8 cellular contexts compared by ENCODE assay signal in the genomic region with DNA sequence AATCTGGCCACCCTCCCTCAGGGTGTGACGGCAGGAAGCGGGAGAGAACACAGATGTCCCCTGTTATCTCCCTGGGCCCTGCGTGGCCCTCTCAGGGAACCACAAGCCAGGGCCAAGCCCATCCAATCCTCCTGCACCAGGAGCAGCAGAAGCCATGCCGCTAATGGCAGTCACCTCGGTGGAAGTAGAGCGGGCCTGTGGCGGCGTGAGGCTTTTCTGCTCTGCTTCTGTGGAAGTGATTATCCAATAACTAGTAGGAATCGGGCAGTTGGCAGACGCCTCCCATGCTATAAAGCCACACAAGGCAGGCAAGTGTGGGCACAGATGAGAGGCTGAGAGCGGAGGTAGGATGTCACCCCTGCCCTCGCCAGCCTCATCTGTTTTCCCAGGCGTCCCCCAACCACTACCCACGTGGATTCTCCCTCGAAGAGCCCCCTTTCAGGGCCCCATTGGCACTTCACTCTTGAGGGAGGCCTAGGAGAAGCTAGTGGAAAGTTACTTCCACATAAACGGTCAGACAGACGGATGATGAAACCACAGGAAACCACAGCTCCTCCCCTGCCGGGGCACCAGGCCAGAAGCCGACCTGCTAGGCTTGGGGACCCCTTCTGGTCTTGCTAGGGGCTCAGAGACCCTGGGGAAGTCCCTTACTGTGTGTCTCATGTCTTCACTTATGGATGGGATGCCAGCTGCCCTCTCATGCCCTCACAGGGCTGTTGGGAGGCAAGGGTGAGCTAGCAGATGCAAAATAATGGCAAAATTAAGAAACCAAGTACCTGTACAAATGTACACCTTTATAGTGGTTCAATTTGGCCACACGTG. TPM values are rescaled to one million over a fixed set of nuclear protein-coding genes. Genes with fewer than 3 reads are reported as not detected.
DNase-seq lines count a peak whose midpoint lies in the region; ATAC-seq and TF ChIP-seq lines count a peak whose summit lies in the region.

No MANE protein-coding gene starts in this region.

- ATAC-seq in GM19463 (IDR thresholded peaks at IDR 0.05; ENCODE audit: unreplicated experiment) (peak; percentile 57), thoracic aorta (ENCODE audit: insufficient number of reproducible peaks, low FRiP score, low read depth) (no peak)

- DNase-seq in BE2C (peak; percentile 18), HT-29 (ENCODE audit: low spot score) (peak; percentile 69), T-helper 22 cell (ENCODE audit: low read depth) (peak; percentile 70), breast epithelium (ENCODE audit: low spot score in 2 of 2) (no peak), lung microvascular endothelial cell (ENCODE audit: low read depth in 2 of 2) (peak; percentile 78 to 82), thoracic aorta (ENCODE audit: low spot score) (no peak), occipital lobe (lab: John Stamatoyannopoulos, UW) (no peak)

- H3K9me3 ChIP-seq in BE2C = no peaks in the 10 kb centered on the region
- no peaks in the 10 kb centered on the region for H3K9me3 ChIP-seq in breast epithelium
- no peaks in the 10 kb centered on the region for H3K9me3 ChIP-seq in thoracic aorta

- H3K27me3 ChIP-seq in BE2C (no peaks in the 10 kb centered on the region), breast epithelium (peaks cover 0 to 12% of the 10 kb centered on the region in 2 donors), thoracic aorta (replicated peaks; ENCODE audit: insufficient read depth) (no peaks in the 10 kb centered on the region)

- H3K4me3 ChIP-seq in BE2C (ENCODE audit: low read depth, low read length) = no peak overlapping the region
- peak overlapping the region in 1 of 3 donors; percentile 19 for H3K4me3 ChIP-seq in breast epithelium
- peak overlapping the region; percentile 1 for H3K4me3 ChIP-seq in thoracic aorta

- H3K36me3 ChIP-seq in BE2C (no peaks in the 10 kb centered on the region), breast epithelium (no peaks in the 10 kb centered on the region), thoracic aorta (no peaks in the 10 kb centered on the region)

- H3K4me1 ChIP-seq in BE2C (no peaks in the 10 kb centered on the region), breast epithelium (no peaks in the 10 kb centered on the region), thoracic aorta (ENCODE audit: control insufficient read depth in 1 of 2, low read depth in 2 of 2) (peaks cover 6 to 14% of the 10 kb centered on the region in 2 donors)

- TF ChIP-seq POLR2A in breast epithelium (IDR thresholded peaks at IDR 0.05) = no peak

- TF ChIP-seq CTCF in BE2C (IDR thresholded peaks at IDR 0.05; ENCODE audit: low read depth, low read length) = no peak
- TF ChIP-seq CTCF in breast epithelium (IDR thresholded peaks at IDR 0.05) = no peak
- TF ChIP-seq CTCF in thoracic aorta (IDR thresholded peaks at IDR 0.05) = no peak

- intact Hi-C loops in breast epithelium (cut with DNase I; ENCODE audit: low total_unique reads) = no loop called here

- H3K27ac ChIP-seq in breast epithelium = peak overlapping the region; percentile 30 to 68
- peak overlapping the region; percentile 47 to 50 for H3K27ac ChIP-seq in thoracic aorta

RNA-seq across cellular contexts. Expression of a gene that starts 18.8 kb away (rescaled TPM):
- 656 TPM for polyA plus RNA-seq in BE2C (2012; ENCODE audit: insufficient read depth, insufficient read length, low read depth)
- 538 and 675 TPM in 2 replicates for total RNA-seq in HT-29 (2014; rRNA removed; shearing (Covaris generic))
- total RNA-seq in breast epithelium (1,000 to 10,000 TPM; 1,496 to 5,389 (median 3,453) TPM), lung microvascular endothelial cell (18,253 and 26,169 TPM in 2 replicates), thoracic aorta (1,000 to 10,000 TPM; 3,886 to 3,920 TPM), occipital lobe (4,817 TPM)

RNA-seq across cellular contexts. Expression of a gene that starts 49.7 kb away (rescaled TPM):
- polyA plus RNA-seq in BE2C (2012; ENCODE audit: insufficient read depth, insufficient read length, low read depth) = not detected
- not detected in 2 replicates for total RNA-seq in HT-29 (2014; rRNA removed; shearing (Covaris generic))
- 1 to 10 TPM in 2 of 3 donors, under 1 TPM in 1; 0.66 to 6.6 (median 1.0) TPM for total RNA-seq in breast epithelium
- not detected in 2 replicates for total RNA-seq in lung microvascular endothelial cell
- total RNA-seq in thoracic aorta = 1 to 10 TPM; 3.4 to 6.1 TPM
- 0.47 TPM for total RNA-seq in occipital lobe

Comparison
In these comparisons a context has a peak if more than half of its experiments do, and no peak if none do; other contexts are left out.
1. DNase-seq: peak in BE2C (single experiment), HT-29 (single experiment), T-helper 22 cell (single experiment) and lung microvascular endothelial cell (2 of 2); none in breast epithelium (0 of 2), thoracic aorta (single experiment) and occipital lobe (single experiment).